9 cellular contexts compared by ENCODE assay signal in genomic region chr3:194484614-194485013, GRCh38. TPM values are rescaled to one million over a fixed set of nuclear protein-coding genes. Genes with fewer than 3 reads are reported as not detected.
DNase-seq lines count a peak whose midpoint lies in the region; ATAC-seq and TF ChIP-seq lines count a peak whose summit lies in the region.
"Had no signal": no experiment of that assay in that cellular context is flagged by ENCODE, and none has a peak within 500 bp of the region (broad histone marks: within the 10 kb centered on the region; RNA-seq: fewer than 3 reads in every experiment).

No MANE protein-coding gene starts in this region.

- POLR2A ChIA-PET in HCT116 (lab: Charles Lee): interaction anchor here (1.3 to 1.5 kb wide), 2 partner anchors 8 to 1068 kb away, joined by 3 read pairs; no protein-coding TSS in a partner anchor
- POLR2A ChIA-PET in naive thymus-derived CD4-positive, alpha-beta T cell (lab: Charles Lee): interaction anchor here (0.7 to 3.5 kb wide), 3 partner anchors 10 to 972 kb away, joined by 3 to 17 read pairs (median 3); no protein-coding TSS in a partner anchor

- no TSS peak for BruUV-seq in HCT116 (replicated peaks; lab: Mats Ljungman, UMichigan)

- H3K27ac ChIP-seq in HCT116 (ENCODE audit: low read depth, low read length): no peak overlapping the region
- H3K27ac ChIP-seq in naive thymus-derived CD4-positive, alpha-beta T cell (ENCODE audit: low read depth, low read length): no peak overlapping the region

- no peak for TF ChIP-seq CTCF in BE2C (IDR thresholded peaks at IDR 0.05; ENCODE audit: low read depth, low read length)
- TF ChIP-seq CTCF in HCT116 (IDR thresholded peaks at IDR 0.05 in 2 of 3, conservative IDR thresholded peaks at IDR 0.05 in 1 of 3; ENCODE audit: borderline replicate concordance in 1 of 3, insufficient read depth in 1 of 3, low read depth in 2 of 3, low read length in 2 of 3): no peak

- H3K36me3 ChIP-seq in BE2C (peaks cover 27% of the 10 kb centered on the region), HCT116 (ENCODE audit: control insufficient read depth in 1 of 2, insufficient read depth in 2 of 2, low read length in 2 of 2) (0 out of 4 replicates have a peak, but pooled peaks cover 0 to 3% of the 10 kb centered on the region in 2 experiments), adipocyte (ENCODE audit: control insufficient read depth, insufficient read depth, low read length, severe bottlenecking) (peaks cover 14% of the 10 kb centered on the region)
- no peaks in the 10 kb centered on the region for H3K36me3 ChIP-seq in naive thymus-derived CD4-positive, alpha-beta T cell (ENCODE audit: control insufficient read depth in 2 of 3, insufficient read depth in 3 of 3, low read length in 3 of 3)
- H3K36me3 ChIP-seq: Peyer's patch had no signal

- DNase-seq in BE2C: no peak
- DNase-seq in HCT116 (ENCODE audit: low read depth, low spot score): no peak
- no peak for DNase-seq in adipocyte (ENCODE audit: low read depth)
- no peak for DNase-seq in naive thymus-derived CD4-positive, alpha-beta T cell
- DNase-seq in NCI-H82 (lab: John Stamatoyannopoulos, UW): no peak
- DNase-seq in NCI-H2029 treated with DMSO at 0.1 percent for 48 hours (lab: John Stamatoyannopoulos, UW): no peak
- DNase-seq: Peyer's patch had no signal

- no peaks in the 10 kb centered on the region for H3K27me3 ChIP-seq in BE2C
- H3K27me3 ChIP-seq in HCT116 (ENCODE audit: insufficient read depth, low read length): no peaks in the 10 kb centered on the region
- H3K27me3 ChIP-seq in adipocyte (replicated peaks; ENCODE audit: control insufficient read depth, insufficient read depth, low read length): no peaks in the 10 kb centered on the region
- H3K27me3 ChIP-seq in naive thymus-derived CD4-positive, alpha-beta T cell (ENCODE audit: control insufficient read depth in 2 of 2, insufficient read depth in 2 of 2, low read length in 2 of 2): no peaks in the 10 kb centered on the region
- H3K27me3 ChIP-seq: Peyer's patch had no signal

- intact Hi-C loops in HCT116 (cut with micrococcal nuclease): no loop called here
- intact Hi-C loops in naive thymus-derived CD4-positive, alpha-beta T cell (cut with micrococcal nuclease): loop anchor here (1.0 to 10.0 kb wide), 6 partner anchors 12 to 1060 kb away; partner anchors contain the start of genes XXYLT1 (in 2 of the 2), HES1 (in 1 of the 2), OPA1 (in 1 of the 2) and PPP1R2 (in 1 of the 2)

- H3K27ac Mint-ChIP-seq in naive thymus-derived CD4-positive, alpha-beta T cell: peak overlapping the region in 2 of 9 donors; percentile 32 to 90

- peaks cover 13% of the 10 kb centered on the region; the same call in 1 of the 2 replicates for H4K20me1 ChIP-seq in HCT116 (ENCODE audit: insufficient read depth)

- RAD21 ChIA-PET in HCT116 (lab: Charles Lee; ENCODE audit: low non-redundant PET in 1 of 2, low total read pairs in 2 of 2, uncharacterized antibody in 2 of 2, unreplicated experiment in 2 of 2): no interaction called here

- peak overlapping the region; percentile 94; the same call in 1 of the 2 replicates for H3K4me3 ChIP-seq in BE2C (ENCODE audit: low read depth, low read length)
- H3K4me3 ChIP-seq in HCT116 (replicated peaks in 1 of 2; ENCODE audit: low read depth in 1 of 2, low read length in 2 of 2): no peak overlapping the region
- H3K4me3 ChIP-seq in adipocyte (ENCODE audit: low read length): peak overlapping the region; percentile 97
- no peak overlapping the region for H3K4me3 ChIP-seq in naive thymus-derived CD4-positive, alpha-beta T cell (ENCODE audit: low read length)

- H3K9me3 ChIP-seq in BE2C (no peaks in the 10 kb centered on the region), HCT116 (ENCODE audit: control insufficient read depth in 1 of 2, insufficient read depth in 1 of 2, low read depth in 1 of 2, low read length in 2 of 2) (no peaks in the 10 kb centered on the region), adipocyte (ENCODE audit: control insufficient read depth, low read length) (no peaks in the 10 kb centered on the region)
- H3K9me3 ChIP-seq in naive thymus-derived CD4-positive, alpha-beta T cell (ENCODE audit: control insufficient read depth in 2 of 3, low read length in 3 of 3): no peaks in the 10 kb centered on the region
- H3K9me3 ChIP-seq: Peyer's patch had no signal

- peaks cover 34 to 67% (median 61%) of the 10 kb centered on the region in 7 donors for H3K4me1 Mint-ChIP-seq in naive thymus-derived CD4-positive, alpha-beta T cell

- H3K27me3 Mint-ChIP-seq in naive thymus-derived CD4-positive, alpha-beta T cell: no peaks in the 10 kb centered on the region

- H3K9me3 Mint-ChIP-seq in naive thymus-derived CD4-positive, alpha-beta T cell: peaks cover 0 to 8% (median 0%) of the 10 kb centered on the region in 11 donors

- H3K4me1 ChIP-seq in BE2C (peaks cover 3% of the 10 kb centered on the region; the same call in 1 of the 2 replicates), HCT116 (ENCODE audit: control insufficient read depth in 1 of 2, insufficient read depth in 2 of 2, low read length in 2 of 2) (peaks cover 33 to 75% of the 10 kb centered on the region in 2 experiments), adipocyte (ENCODE audit: control insufficient read depth, insufficient read depth, low read length) (peaks cover 78% of the 10 kb centered on the region)
- peaks cover 20 to 25% of the 10 kb centered on the region in 2 donors for H3K4me1 ChIP-seq in naive thymus-derived CD4-positive, alpha-beta T cell (ENCODE audit: control insufficient read depth in 2 of 2, insufficient read depth in 2 of 2, low read length in 2 of 2)

- no peaks in the 10 kb centered on the region for H3K9me2 ChIP-seq in HCT116 (ENCODE audit: insufficient read depth)

- H3K36me3 Mint-ChIP-seq in naive thymus-derived CD4-positive, alpha-beta T cell: peaks cover 0 to 22% (median 0%) of the 10 kb centered on the region in 5 donors

- peak overlapping the region; percentile 92; the same call in 1 of the 2 replicates for H3K4me2 ChIP-seq in HCT116 (ENCODE audit: low read length)

- no peak for TF ChIP-seq RAD21 in HCT116 (IDR thresholded peaks at IDR 0.05; ENCODE audit: low read depth)

- no peak overlapping the region for H2AFZ ChIP-seq in HCT116 (ENCODE audit: low read depth, low read length, poor library complexity, severe bottlenecking)

- TF ChIP-seq POLR2A in HCT116 (IDR thresholded peaks at IDR 0.05; ENCODE audit: borderline replicate concordance, extremely low read depth, insufficient read depth, insufficient read length): no peak

- peak overlapping the region; percentile 12 to 98 (median 85) for H3K4me3 Mint-ChIP-seq in naive thymus-derived CD4-positive, alpha-beta T cell

- ATAC-seq in HCT116 (no peak), HG03442 (IDR thresholded peaks at IDR 0.05; ENCODE audit: unreplicated experiment) (no peak), GM18502 (IDR thresholded peaks at IDR 0.05; ENCODE audit: poor library complexity, unreplicated experiment) (no peak)
- no peak for ATAC-seq in naive thymus-derived CD4-positive, alpha-beta T cell

- peaks cover 67% of the 10 kb centered on the region for H3K79me2 ChIP-seq in HCT116 (ENCODE audit: insufficient read depth, low read length)

- H3K9ac ChIP-seq in HCT116 (ENCODE audit: low read length): no peak overlapping the region
- H3K9ac ChIP-seq in adipocyte (ENCODE audit: low read length): peak overlapping the region; percentile 97

- CTCF ChIA-PET in HCT116 (lab: Charles Lee): interaction anchor here (0.9 to 1.7 kb wide), 3 partner anchors 10 to 90 kb away, joined by 3 to 4 read pairs (median 4); no protein-coding TSS in a partner anchor
- CTCF ChIA-PET in naive thymus-derived CD4-positive, alpha-beta T cell (lab: Charles Lee): interaction anchor here (0.5 to 1.4 kb wide), 3 partner anchors 13 to 1052 kb away, joined by 3 read pairs; no protein-coding TSS in a partner anchor

TF ChIP-seq in HCT116, 20 proteins besides CTCF, POLR2A, EP300 and RAD21:
- no peak for TF ChIP-seq ZFX (IDR thresholded peaks at IDR 0.05)
- no peak for TF ChIP-seq ATF3 (IDR thresholded peaks at IDR 0.05)
- TF ChIP-seq EZH2 (IDR thresholded peaks at IDR 0.05): no peak
TF ChIP-seq in HCT116: peak in this region for 0.

RNA-seq across cellular contexts. Expression of gene ATP13A3, which starts 2.2 kb away (rescaled TPM):
- polyA plus RNA-seq in BE2C (2012; ENCODE audit: insufficient read depth, insufficient read length, low read depth): 20.4 TPM
- 139 TPM for total RNA-seq in HCT116 (2021; ENCODE audit: unreplicated experiment)
- 30.0 and 37.4 TPM in 2 replicates for polyA plus RNA-seq in HCT116 (2012)
- 10 to 100 TPM; 46.5 to 81.8 (median 58.4) TPM for total RNA-seq in naive thymus-derived CD4-positive, alpha-beta T cell
- 1 to 10 TPM; 4.6 to 6.2 TPM for polyA plus RNA-seq in naive thymus-derived CD4-positive, alpha-beta T cell

Comparison
In these comparisons a context has a peak if more than half of its experiments do, and no peak if none do; other contexts are left out.
1. H3K4me3 ChIP-seq: peak in BE2C (single experiment) and adipocyte (single experiment); none in HCT116 (0 of 2) and naive thymus-derived CD4-positive, alpha-beta T cell (single experiment).